15 cellular contexts compared by ENCODE assay signal in the genomic region with DNA sequence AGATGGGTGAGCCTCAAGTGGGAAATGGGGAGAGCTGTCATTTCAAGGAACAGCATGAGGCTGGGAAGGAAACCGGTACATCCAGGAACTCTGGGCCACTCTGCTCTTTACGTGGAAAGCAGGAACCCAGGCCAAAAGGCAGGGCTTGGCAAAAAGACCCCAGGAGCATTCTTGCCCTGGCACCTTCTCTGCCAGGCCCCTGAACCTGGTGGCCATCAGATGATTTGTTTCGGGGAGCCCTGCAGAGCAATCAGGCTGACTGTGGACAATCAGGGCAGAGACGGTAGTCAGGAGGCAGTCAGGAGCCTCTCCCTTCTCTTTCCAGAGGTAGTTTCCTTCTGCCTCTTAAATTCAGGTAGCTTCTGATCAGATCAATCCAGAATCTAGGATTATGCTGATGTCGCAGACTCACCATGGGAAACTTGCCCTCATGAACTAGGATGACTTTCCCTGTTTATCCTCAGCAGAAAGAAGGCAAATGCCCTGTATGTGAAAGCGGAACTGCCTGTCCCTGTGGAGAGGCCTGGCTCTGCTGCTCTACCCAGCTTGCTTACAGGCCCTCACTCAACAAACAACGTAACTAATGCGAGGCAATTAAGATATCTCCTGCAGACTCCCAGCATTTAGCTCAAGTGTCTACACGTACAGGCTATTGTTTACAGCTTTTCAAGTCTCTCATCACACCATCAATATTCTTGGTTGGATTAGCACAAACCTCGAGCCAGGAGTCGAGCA. TPM values are rescaled to one million over a fixed set of nuclear protein-coding genes. Genes with fewer than 3 reads are reported as not detected.
DNase-seq lines count a peak whose midpoint lies in the region; ATAC-seq lines count a peak whose summit lies in the region.
"Had no signal": no experiment of that assay in that cellular context is flagged by ENCODE, and none has a peak within 500 bp of the region (broad histone marks: within the 10 kb centered on the region; RNA-seq: fewer than 3 reads in every experiment).

No MANE protein-coding gene starts in this region.

- no CpG with 5 or more reads among the region's 11 CpGs for WGBS in trophoblast cell (ENCODE audit: extremely low coverage, insufficient coverage, insufficient read length)

- no peaks in the 10 kb centered on the region for H3K9me3 Mint-ChIP-seq in central memory CD8-positive, alpha-beta T cell
- H3K9me3 Mint-ChIP-seq: activated naive CD8-positive, alpha-beta T cell treated with anti-CD3 and anti-CD28 coated beads, Interleukin-2, amount 10 ng/mL, durations not matched to agents 7 days and 5 days had no signal

- peak; percentile 81 for DNase-seq in DMS79 (lab: John Stamatoyannopoulos, UW)
- DNase-seq in NCI-H1417 (lab: John Stamatoyannopoulos, UW) = peak; percentile 21 to 92 (median 64)
- no peak for DNase-seq in central memory CD8-positive, alpha-beta T cell (ENCODE audit: low spot score in 2 of 2)
- no peak for DNase-seq in trophoblast cell
- no peak for DNase-seq in NCI-H1694 (lab: John Stamatoyannopoulos, UW)
- no peak for DNase-seq in NCI-H2171 treated with DMSO at 0.1 percent for 48 hours (lab: John Stamatoyannopoulos, UW)
- DNase-seq: activated CD8-positive, alpha-beta memory T cell treated with anti-CD3 and anti-CD28 coated beads, Interleukin-2, amount 50 U/mL, for 4 hours; activated naive CD8-positive, alpha-beta T cell treated with anti-CD3 and anti-CD28 coated beads, Interleukin-2, amount 10 ng/mL, durations not matched to agents 7 days and 5 days; left cardiac atrium; WERI-Rb-1 had no signal

- ATAC-seq in central memory CD8-positive, alpha-beta T cell (replicated peaks; ENCODE audit: extremely low read depth, poor library complexity, severe bottlenecking) = no peak
- ATAC-seq in GM18858 (IDR thresholded peaks at IDR 0.05; ENCODE audit: unreplicated experiment) = no peak
- ATAC-seq in HG02938 (IDR thresholded peaks at IDR 0.05; ENCODE audit: unreplicated experiment) = no peak

- H3K27ac ChIP-seq in trophoblast cell (ENCODE audit: low read depth, low read length) = peak overlapping the region; percentile 79
- H3K27ac ChIP-seq: BLaER1 treated with 17β-estradiol and CSF1 and Interleukin-3, amounts not matched to agents 10 nM and 100 nM; SK-N-MC; thoracic aorta; WERI-Rb-1 had no signal

- peaks cover 14 to 26% of the 10 kb centered on the region in 2 experiments for H3K4me1 ChIP-seq in trophoblast cell (ENCODE audit: control insufficient read depth in 1 of 2, insufficient read depth in 2 of 2, low read length in 2 of 2)

- H3K4me3 Mint-ChIP-seq in central memory CD8-positive, alpha-beta T cell = peak overlapping the region; percentile 25
- H3K4me3 Mint-ChIP-seq: activated naive CD8-positive, alpha-beta T cell treated with anti-CD3 and anti-CD28 coated beads, Interleukin-2, amount 10 ng/mL, durations not matched to agents 7 days and 5 days had no signal

- H3K23ac ChIP-seq in trophoblast cell (ENCODE audit: low read length) = no peak overlapping the region

- peaks cover 11% of the 10 kb centered on the region for H3K79me1 ChIP-seq in trophoblast cell (ENCODE audit: low read length)

- no peak overlapping the region for H2BK12ac ChIP-seq in trophoblast cell (ENCODE audit: low read length)

- no peak overlapping the region for H3K4me3 ChIP-seq in trophoblast cell (ENCODE audit: low read depth, low read length)
- H3K4me3 ChIP-seq: BLaER1 treated with 17β-estradiol and CSF1 and Interleukin-3, amounts not matched to agents 10 nM and 100 nM; SK-N-MC; thoracic aorta had no signal

- H3K36me3 Mint-ChIP-seq in central memory CD8-positive, alpha-beta T cell (ENCODE audit: insufficient read depth) = peaks cover 96% of the 10 kb centered on the region

- no peak overlapping the region for H3K4me2 ChIP-seq in trophoblast cell (ENCODE audit: low read length)
- H3K4me2 ChIP-seq: BLaER1 treated with 17β-estradiol and CSF1 and Interleukin-3, amounts not matched to agents 10 nM and 100 nM had no signal

- H3K27ac Mint-ChIP-seq in central memory CD8-positive, alpha-beta T cell (ENCODE audit: low read depth) = peak overlapping the region; percentile 53

- peaks cover 2% of the 10 kb centered on the region for H3K9me3 ChIP-seq in trophoblast cell (ENCODE audit: insufficient read depth, low read depth, low read length)
- H3K9me3 ChIP-seq: BLaER1 treated with 17β-estradiol and CSF1 and Interleukin-3, amounts not matched to agents 10 nM and 100 nM; thoracic aorta had no signal

- peaks cover 4% of the 10 kb centered on the region for H3K79me2 ChIP-seq in trophoblast cell (ENCODE audit: control insufficient read depth, insufficient read depth, low read length, poor library complexity)

- H3K4me1 Mint-ChIP-seq in central memory CD8-positive, alpha-beta T cell = peaks cover 45% of the 10 kb centered on the region

- H3K4ac ChIP-seq in trophoblast cell (ENCODE audit: low read depth, low read length) = no peak overlapping the region

- no peak overlapping the region for H2AK5ac ChIP-seq in trophoblast cell (ENCODE audit: low read length)

- no peak overlapping the region for H2AFZ ChIP-seq in trophoblast cell (ENCODE audit: insufficient read depth, low read length, poor library complexity)

- no peak overlapping the region for H3K18ac ChIP-seq in trophoblast cell (ENCODE audit: low read length)

- no peak overlapping the region for H3K9ac ChIP-seq in trophoblast cell (ENCODE audit: low read length)

- H3K27me3 Mint-ChIP-seq in central memory CD8-positive, alpha-beta T cell = no peaks in the 10 kb centered on the region
- H3K27me3 Mint-ChIP-seq: activated naive CD8-positive, alpha-beta T cell treated with anti-CD3 and anti-CD28 coated beads, Interleukin-2, amount 10 ng/mL, durations not matched to agents 7 days and 5 days had no signal

- H4K12ac ChIP-seq in trophoblast cell (ENCODE audit: low read depth, low read length) = no peak overlapping the region

- no peak overlapping the region for H2BK5ac ChIP-seq in trophoblast cell (ENCODE audit: low read depth, low read length, poor library complexity)

- H3K27me3 ChIP-seq in trophoblast cell (ENCODE audit: insufficient read depth, low read length) = no peaks in the 10 kb centered on the region
- H3K27me3 ChIP-seq: BLaER1 treated with 17β-estradiol and CSF1 and Interleukin-3, amounts not matched to agents 10 nM and 100 nM had no signal

- no peak overlapping the region for H2BK120ac ChIP-seq in trophoblast cell (ENCODE audit: insufficient read depth, low read length, poor library complexity)

- no peak overlapping the region for H3K14ac ChIP-seq in trophoblast cell (ENCODE audit: low read length)

- H3K36me3 ChIP-seq in trophoblast cell (ENCODE audit: control insufficient read depth in 1 of 2, insufficient read depth in 2 of 2, low read length in 2 of 2) = peaks cover 56 to 75% of the 10 kb centered on the region in 2 experiments

- H4K8ac ChIP-seq in trophoblast cell (ENCODE audit: low read depth, low read length) = no peak overlapping the region

- peak overlapping the region; percentile 41 for H4K91ac ChIP-seq in trophoblast cell (ENCODE audit: low read depth, low read length)

RNA-seq across cellular contexts. Expression of a gene that starts 36.6 kb away (rescaled TPM):
- 490 and 492 TPM in 2 replicates for polyA plus RNA-seq in trophoblast cell (2013)

Comparison
In these comparisons a context has a peak if more than half of its experiments do, and no peak if none do; other contexts are left out.
1. DNase-seq: peak in DMS79 (single experiment) and NCI-H1417 (3 of 3); none in central memory CD8-positive, alpha-beta T cell (0 of 2), trophoblast cell (0 of 2), NCI-H1694 (single experiment) and NCI-H2171 treated with DMSO at 0.1 percent for 48 hours (single experiment).